Comparison of ENCODE assay signal across 8 cellular contexts in the genomic region with DNA sequence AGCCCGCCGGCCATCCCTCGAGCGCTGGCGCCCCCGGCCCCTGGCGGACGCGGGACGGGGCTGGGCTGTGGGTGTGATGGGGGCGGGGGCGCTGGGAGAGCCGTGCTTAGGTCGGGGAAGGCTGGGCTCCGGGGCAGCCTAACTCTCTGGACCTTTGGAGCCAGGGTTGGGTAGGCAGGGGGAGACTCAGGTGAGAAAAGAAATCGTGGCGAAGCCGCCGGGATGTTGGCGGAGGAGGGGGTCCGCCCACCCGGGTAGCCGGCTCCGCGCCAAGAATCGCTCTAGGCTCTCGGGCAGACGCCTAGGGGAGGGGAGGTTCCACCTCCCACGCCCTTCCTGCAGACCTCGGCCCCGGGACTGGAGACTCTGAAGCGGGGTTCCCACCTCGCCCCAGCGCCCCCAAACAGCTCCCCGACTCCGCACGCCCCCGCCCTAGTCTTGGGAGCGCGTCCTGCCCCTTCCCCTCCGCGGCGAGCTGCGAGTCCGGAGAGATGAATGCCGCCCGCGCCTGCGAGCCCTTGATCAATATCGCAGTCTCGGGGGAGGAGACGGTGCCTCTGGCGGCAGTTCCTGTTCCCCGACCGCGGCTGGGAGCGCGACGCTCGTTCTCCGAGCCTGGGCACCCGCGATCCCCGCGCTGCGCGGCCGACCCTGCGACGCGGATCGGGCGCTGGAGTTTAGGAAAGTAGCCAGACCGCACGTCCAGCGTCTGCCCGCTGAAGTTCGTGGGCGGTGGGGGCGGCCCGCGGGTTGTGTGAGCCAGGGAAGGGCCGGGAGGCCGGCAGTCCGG. TPM values are rescaled to one million over a fixed set of nuclear protein-coding genes. Genes with fewer than 3 reads are reported as not detected.
DNase-seq lines count a peak whose midpoint lies in the region; ATAC-seq and TF ChIP-seq lines count a peak whose summit lies in the region.

No MANE protein-coding gene starts in this region.

- no peaks in the 10 kb centered on the region for H3K9me3 ChIP-seq in ascending aorta

- H3K4me1 ChIP-seq in ascending aorta = peaks cover 12 to 17% of the 10 kb centered on the region in 2 donors

- H3K4me3 ChIP-seq in ascending aorta = peak overlapping the region; percentile 41 to 71

- intact Hi-C loops in ascending aorta (cut with DNase I) = no loop called here

- no peaks in the 10 kb centered on the region for H3K36me3 ChIP-seq in ascending aorta

- peaks cover 22% of the 10 kb centered on the region for H3K27me3 ChIP-seq in ascending aorta

- DNase-seq in NCI-H1436 (lab: John Stamatoyannopoulos, UW) (peak; percentile 69), NCI-H1436 treated with DMSO at 0.1 percent for 48 hours (lab: John Stamatoyannopoulos, UW) (no peak), SIG-M5 (lab: John Stamatoyannopoulos, UW) (peak; percentile 11), ascending aorta (ENCODE audit: low spot score in 2 of 2) (no peak), iPS-NIHi7 (ENCODE audit: extremely low spot score) (peak; percentile 56)
- DNase-seq in stimulated activated CD4-positive, alpha-beta T cell treated with anti-CD3 and anti-CD28 coated beads, Interleukin-15, amount 100 ng/mL, for 24 hours = peak; percentile 71

- no peak for TF ChIP-seq CTCF in ascending aorta (IDR thresholded peaks at IDR 0.05)

- ATAC-seq in GM19397 (IDR thresholded peaks at IDR 0.05; ENCODE audit: unreplicated experiment) (no peak), HG02852 (IDR thresholded peaks at IDR 0.05; ENCODE audit: unreplicated experiment) (no peak)

- H3K27ac ChIP-seq in ascending aorta = no peak overlapping the region

RNA-seq across cellular contexts. Expression of gene CRHR1, which starts 0.7 kb away (rescaled TPM):
- not detected for total RNA-seq in ascending aorta

RNA-seq across cellular contexts. Expression of gene SPPL2C, which starts 59.9 kb away (rescaled TPM):
- not detected for total RNA-seq in ascending aorta

Comparison
In these comparisons a context has a peak if more than half of its experiments do, and no peak if none do; other contexts are left out.
1. DNase-seq: peak in NCI-H1436 (single experiment), SIG-M5 (single experiment), iPS-NIHi7 (single experiment) and stimulated activated CD4-positive, alpha-beta T cell treated with anti-CD3 and anti-CD28 coated beads, Interleukin-15, amount 100 ng/mL, for 24 hours (single experiment); none in NCI-H1436 treated with DMSO at 0.1 percent for 48 hours (single experiment) and ascending aorta (0 of 2).